ENCODE assay signal across 17 cellular contexts in genomic region chr12:24424889-24425600, GRCh38.
DNase-seq lines count a peak whose midpoint lies in the region; ATAC-seq and TF ChIP-seq lines count a peak whose summit lies in the region.
"Had no signal": no experiment of that assay in that cellular context is flagged by ENCODE, and none has a peak within 500 bp of the region (broad histone marks: within the 10 kb centered on the region; RNA-seq: fewer than 3 reads in every experiment).

No MANE protein-coding gene starts in this region.

- H3K4me3 Mint-ChIP-seq in brain: no peak overlapping the region
- H3K4me3 Mint-ChIP-seq: T-helper 17 cell, WTC11 had no signal

- DNase-seq in D341Med (ENCODE audit: low spot score) (peak; percentile 40), NCI-H69 (lab: John Stamatoyannopoulos, UW) (peak; percentile 67), sciatic nerve (ENCODE audit: low spot score) (no peak), cortex of kidney (lab: John Stamatoyannopoulos, UW) (no peak), hippocampal formation (lab: John Stamatoyannopoulos, UW) (no peak)
- DNase-seq: activated naive CD4-positive, alpha-beta T cell treated with Interleukin-2 at 50 U/mL for 16 hours; KG1; SHP77; stimulated activated CD4-positive, alpha-beta T cell treated with anti-CD3 and anti-CD28 coated beads, Interleukin-4, amount 100 ng/mL, for 24 hours; T-helper 17 cell; testis had no signal

- peaks cover 3% of the 10 kb centered on the region for H3K36me3 Mint-ChIP-seq in brain
- H3K36me3 Mint-ChIP-seq: WTC11 had no signal

- intact Hi-C loops in sciatic nerve (cut with DNase I): no loop called here

- no peaks in the 10 kb centered on the region for H3K36me3 ChIP-seq in BLaER1

- peaks cover 30% of the 10 kb centered on the region for H3K4me1 Mint-ChIP-seq in brain
- H3K4me1 Mint-ChIP-seq: T-helper 17 cell had no signal

- no peaks in the 10 kb centered on the region for H3K9me3 ChIP-seq in BLaER1
- H3K9me3 ChIP-seq: testis had no signal

- no peak overlapping the region for H3K27ac ChIP-seq in BLaER1
- H3K27ac ChIP-seq: foreskin keratinocyte, testis had no signal

- no peaks in the 10 kb centered on the region for H3K27me3 ChIP-seq in BLaER1
- H3K27me3 ChIP-seq: foreskin keratinocyte, testis had no signal

- no peak for ATAC-seq in HG03565 (IDR thresholded peaks at IDR 0.05; ENCODE audit: unreplicated experiment)
- no peak for ATAC-seq in sciatic nerve
- ATAC-seq: T-helper 17 cell, WTC11 had no signal

- no peak for TF ChIP-seq CTCF in brain (conservative IDR thresholded peaks at IDR 0.05)

- peak overlapping the region in 3 of 5 experiments; percentile 10 to 66 (median 42) for H3K27ac Mint-ChIP-seq in brain
- H3K27ac Mint-ChIP-seq: T-helper 17 cell, WTC11 had no signal

- peaks cover 0 to 7% (median 4%) of the 10 kb centered on the region in 5 experiments for H3K9me3 Mint-ChIP-seq in brain

- H3K4me2 ChIP-seq in BLaER1: peak overlapping the region; percentile 77

- no peaks in the 10 kb centered on the region for H3K27me3 Mint-ChIP-seq in brain
- H3K27me3 Mint-ChIP-seq: progenitor cell of endocrine pancreas, T-helper 17 cell had no signal

- peaks cover 47% of the 10 kb centered on the region for H3K4me1 ChIP-seq in BLaER1
- H3K4me1 ChIP-seq: foreskin keratinocyte, testis had no signal

- H4K20me1 ChIP-seq in BLaER1: no peaks in the 10 kb centered on the region

- H3K9ac ChIP-seq in BLaER1: no peak overlapping the region

- H3K4me3 ChIP-seq in BLaER1: no peak overlapping the region
- H3K4me3 ChIP-seq: testis had no signal

Comparison
In these comparisons a context has a peak if more than half of its experiments do, and no peak if none do; other contexts are left out.
1. DNase-seq: peak in D341Med (single experiment) and NCI-H69 (single experiment); none in sciatic nerve (single experiment), cortex of kidney (single experiment) and hippocampal formation (0 of 2).